In genomic region chrX:48996969-48997368, GRCh38 we compare ENCODE assay signal across 20 cellular contexts. TPM values are rescaled to one million over a fixed set of nuclear protein-coding genes. Genes with fewer than 3 reads are reported as not detected.
A peak's percentile ranks its signal among the peaks of the same experiment; 100 is the strongest.
DNase-seq lines count a peak whose midpoint lies in the region; ATAC-seq and TF ChIP-seq lines count a peak whose summit lies in the region.
"Had no signal": no experiment of that assay in that cellular context is flagged by ENCODE, and none has a peak within 500 bp of the region (broad histone marks: within the 10 kb centered on the region; RNA-seq: fewer than 3 reads in every experiment).

No MANE protein-coding gene starts in this region.

- H3K79me2 ChIP-seq in neural progenitor cell (ENCODE audit: low read depth), result peaks cover 15% of the 10 kb centered on the region

- H4K20me1 ChIP-seq in neural progenitor cell (ENCODE audit: low read depth), result peaks cover 8% of the 10 kb centered on the region

- TF ChIP-seq POLR2A in NB4 (IDR thresholded peaks at IDR 0.05; ENCODE audit: extremely low read depth, insufficient read length), result no peak

- H3F3A ChIP-seq in neural progenitor cell (ENCODE audit: low read depth), result no peaks in the 10 kb centered on the region

- WGBS in psoas muscle, 3 donors, result 56 to 73% (median 64%) methylated on average over 6 of the region's 6 CpGs

- H3K9ac ChIP-seq in neural progenitor cell, result no peak overlapping the region

- H2AFZ ChIP-seq in neural progenitor cell (replicated peaks), result no peak overlapping the region

- no peaks in the 10 kb centered on the region for H3K9me3 Mint-ChIP-seq in activated naive CD4-positive, alpha-beta T cell treated with anti-CD3 and anti-CD28 coated beads, Interleukin-2, amount 10 ng/mL, durations not matched to agents 7 days and 5 days
- H3K9me3 Mint-ChIP-seq in chondrocyte (ENCODE audit: low read depth) (peaks cover 11% of the 10 kb centered on the region), neural progenitor cell (peaks cover 3% of the 10 kb centered on the region)

- intact Hi-C loops in psoas muscle (cut with DNase I), result no loop called here

- no peak overlapping the region for H3K27ac ChIP-seq in neural progenitor cell
- no peak overlapping the region for H3K27ac ChIP-seq in psoas muscle
- H3K27ac ChIP-seq: left ventricle myocardium inferior had no signal

- ATAC-seq in psoas muscle, result no peak
- ATAC-seq: activated CD4-positive, CD25-positive, alpha-beta regulatory T cell treated with anti-CD3 and anti-CD28 coated beads, Interleukin-2, amount 50 U/mL, for 24 hours had no signal

- H3K27ac Mint-ChIP-seq in activated naive CD4-positive, alpha-beta T cell treated with anti-CD3 and anti-CD28 coated beads, Interleukin-2, amount 10 ng/mL, durations not matched to agents 7 days and 5 days, result no peak overlapping the region
- H3K27ac Mint-ChIP-seq in chondrocyte (ENCODE audit: unreplicated experiment), result no peak overlapping the region
- H3K27ac Mint-ChIP-seq in neural progenitor cell, result no peak overlapping the region

- no peak overlapping the region for H3K4me2 ChIP-seq in neural progenitor cell

- no peaks in the 10 kb centered on the region for H3K9me3 ChIP-seq in neural progenitor cell (ENCODE audit: low read depth)
- H3K9me3 ChIP-seq in psoas muscle, result no peaks in the 10 kb centered on the region
- H3K9me3 ChIP-seq: HAP-1, left ventricle myocardium inferior had no signal

- no peaks in the 10 kb centered on the region for H3K36me3 ChIP-seq in neural progenitor cell
- peaks cover 0 to 61% of the 10 kb centered on the region in 2 donors for H3K36me3 ChIP-seq in psoas muscle (ENCODE audit: insufficient read depth in 1 of 2, low read depth in 1 of 2)

- H3K4me3 ChIP-seq in NB4 (ENCODE audit: low read depth, low read length) (no peak overlapping the region), neural progenitor cell (no peak overlapping the region), psoas muscle (no peak overlapping the region)
- H3K4me3 ChIP-seq: HAP-1, left ventricle myocardium inferior had no signal

- peaks cover 31% of the 10 kb centered on the region for H3K4me1 Mint-ChIP-seq in activated naive CD4-positive, alpha-beta T cell treated with anti-CD3 and anti-CD28 coated beads, Interleukin-2, amount 10 ng/mL, durations not matched to agents 7 days and 5 days
- H3K4me1 Mint-ChIP-seq in chondrocyte (ENCODE audit: low read depth) (peaks cover 14% of the 10 kb centered on the region), neural progenitor cell (peaks cover 11% of the 10 kb centered on the region)

- CTCF ChIA-PET in activated naive CD4-positive, alpha-beta T cell treated with anti-CD3 and anti-CD28 coated beads, Interleukin-2, amount 10 ng/mL, durations not matched to agents 7 days and 5 days (lab: Charles Lee), result no interaction called here

- peaks cover 62% of the 10 kb centered on the region for H3K36me3 Mint-ChIP-seq in activated naive CD4-positive, alpha-beta T cell treated with anti-CD3 and anti-CD28 coated beads, Interleukin-2, amount 10 ng/mL, durations not matched to agents 7 days and 5 days
- H3K36me3 Mint-ChIP-seq in chondrocyte (ENCODE audit: low read depth) (peaks cover 21% of the 10 kb centered on the region), neural progenitor cell (peaks cover 5% of the 10 kb centered on the region)

- no peaks in the 10 kb centered on the region for H3K27me3 Mint-ChIP-seq in activated naive CD4-positive, alpha-beta T cell treated with anti-CD3 and anti-CD28 coated beads, Interleukin-2, amount 10 ng/mL, durations not matched to agents 7 days and 5 days
- H3K27me3 Mint-ChIP-seq in chondrocyte (ENCODE audit: low read depth) (no peaks in the 10 kb centered on the region), neural progenitor cell (ENCODE audit: insufficient read depth, low read depth) (peaks cover 6% of the 10 kb centered on the region)

- H3K4me3 Mint-ChIP-seq in activated naive CD4-positive, alpha-beta T cell treated with anti-CD3 and anti-CD28 coated beads, Interleukin-2, amount 10 ng/mL, durations not matched to agents 7 days and 5 days, result no peak overlapping the region
- no peak overlapping the region for H3K4me3 Mint-ChIP-seq in chondrocyte (ENCODE audit: unreplicated experiment)
- H3K4me3 Mint-ChIP-seq in neural progenitor cell, result no peak overlapping the region
- H3K4me3 Mint-ChIP-seq: CD14-positive monocyte had no signal

- DNase-seq in activated naive CD4-positive, alpha-beta T cell treated with anti-CD3 and anti-CD28 coated beads, Interleukin-2, amount 10 ng/mL, durations not matched to agents 7 days and 5 days, result peak; percentile 29
- DNase-seq in activated naive CD4-positive, alpha-beta T cell (lab: John Stamatoyannopoulos, UW), result no peak
- DNase-seq in NB4 (ENCODE audit: low read depth) (peak; percentile 24), chondrocyte (ENCODE audit: low spot score) (peak; percentile 33), neural progenitor cell (ENCODE audit: low spot score) (peak; percentile 51), HK-2 (ENCODE audit: unreplicated experiment) (no peak), psoas muscle (no peak), NK-92 (lab: John Stamatoyannopoulos, UW; ENCODE audit: unreplicated experiment) (no peak)
- DNase-seq: ACHN; activated effector memory CD4-positive, alpha-beta T cell treated with anti-CD3 and anti-CD28 coated beads, Interleukin-2, amount 50 U/mL, for 16 hours; DMS 273 treated with DMSO at 0.1 percent for 48 hours; effector CD8-positive, alpha-beta T cell; KG1; left ventricle myocardium inferior; NCI-H2081 treated with DMSO at 0.1 percent for 48 hours; NCI-H510A treated with DMSO at 0.1 percent for 48 hours; stimulated activated CD4-positive, alpha-beta T cell treated with anti-CD3 and anti-CD28 coated beads, Interleukin-12 subunit alpha, Interleukin-12 subunit beta, amount 100 ng/mL, for 4 hours had no signal

- no peaks in the 10 kb centered on the region for H3K27me3 ChIP-seq in neural progenitor cell
- peaks cover 0 to 3% (median 0%) of the 10 kb centered on the region in 3 donors for H3K27me3 ChIP-seq in psoas muscle (ENCODE audit: insufficient read depth in 3 of 3, low read length in 2 of 3)

- H3K4me1 ChIP-seq in neural progenitor cell, result no peaks in the 10 kb centered on the region
- no peaks in the 10 kb centered on the region for H3K4me1 ChIP-seq in psoas muscle

- TF ChIP-seq CTCF in NB4 (IDR thresholded peaks at IDR 0.05; ENCODE audit: low read depth, low read length) (no peak), chondrocyte (IDR thresholded peaks at IDR 0.05) (no peak), neural progenitor cell (IDR thresholded peaks at IDR 0.05) (no peak), psoas muscle (IDR thresholded peaks at IDR 0.05) (no peak)

RNA-seq across cellular contexts. Expression of gene GRIPAP1, which starts 5.1 kb away (rescaled TPM):
- total RNA-seq in chondrocyte (28.8 to 37.5 TPM (median 32.7 TPM) in 3 replicates), neural progenitor cell (ENCODE audit: low replicate concordance) (30.1 and 38.9 TPM in 2 replicates), psoas muscle (10 to 100 TPM; 16.5 to 23.6 (median 19.4) TPM)
- polyA plus RNA-seq in psoas muscle, result 10 to 100 TPM; 12.6 to 17.5 (median 13.4) TPM

RNA-seq across cellular contexts. Expression of gene KCND1, which starts 25.3 kb away (rescaled TPM):
- total RNA-seq in chondrocyte (1.4 to 1.7 TPM (median 1.6 TPM) in 3 replicates), neural progenitor cell (ENCODE audit: low replicate concordance) (0.39 and 1.4 TPM in 2 replicates), psoas muscle (under 1 TPM; 0.18 to 0.41 (median 0.25) TPM)
- polyA plus RNA-seq in psoas muscle, result under 1 TPM; 0.03 to 0.44 (median 0.30) TPM
- polyA plus RNA-seq: CD14-positive monocyte had no signal

RNA-seq across cellular contexts. Expression of gene OTUD5, which starts 39.6 kb away (rescaled TPM):
- total RNA-seq in chondrocyte (47.4 to 49.0 TPM (median 47.5 TPM) in 3 replicates), neural progenitor cell (ENCODE audit: low replicate concordance) (38.6 and 46.3 TPM in 2 replicates), psoas muscle (10 to 100 TPM; 21.4 to 38.7 (median 28.5) TPM)
- 10 to 100 TPM; 17.5 to 34.8 (median 18.6) TPM for polyA plus RNA-seq in psoas muscle

RNA-seq across cellular contexts. Expression of gene TFE3, which starts 46.2 kb away (rescaled TPM):
- total RNA-seq in chondrocyte (39.3 to 42.5 TPM (median 41.2 TPM) in 3 replicates), neural progenitor cell (ENCODE audit: low replicate concordance) (7.9 and 25.6 TPM in 2 replicates), psoas muscle (10 to 100 TPM; 18.1 to 46.5 (median 30.4) TPM)
- polyA plus RNA-seq in psoas muscle, result 10 to 100 TPM; 16.9 to 55.2 (median 32.3) TPM

Comparison
In these comparisons a context has a peak if more than half of its experiments do, and no peak if none do; other contexts are left out.
1. DNase-seq: peak in activated naive CD4-positive, alpha-beta T cell treated with anti-CD3 and anti-CD28 coated beads, Interleukin-2, amount 10 ng/mL, durations not matched to agents 7 days and 5 days (single experiment), NB4 (single experiment), chondrocyte (single experiment) and neural progenitor cell (single experiment); none in activated naive CD4-positive, alpha-beta T cell (0 of 4), HK-2 (single experiment), psoas muscle (0 of 2) and NK-92 (single experiment).